In genomic region chr17:43857141-43857540, GRCh38 we compare ENCODE assay signal across 22 cellular contexts. TPM values are rescaled to one million over a fixed set of nuclear protein-coding genes. Genes with fewer than 3 reads are reported as not detected.
"Had no signal": no experiment of that assay in that cellular context is flagged by ENCODE, and none has a peak within 500 bp of the region (broad histone marks: within the 10 kb centered on the region; RNA-seq: fewer than 3 reads in every experiment).

No MANE protein-coding gene starts in this region.

- H3K79me2 ChIP-seq: parathyroid adenoma had no signal

- H3K4me3 ChIP-seq: esophagus squamous epithelium, left lung, lung, tibial artery, upper lobe of left lung, vagina had no signal

- H3K9me3 Mint-ChIP-seq: dendritic cell treated with granulocyte-macrophage colony-stimulating factor and Interleukin-4, amounts not matched to agents 40 ng/mL and 50 ng/mL, for 4 days; effector memory CD8-positive, alpha-beta T cell; natural killer cell treated with Interleukin-12 subunit alpha and Interleukin-12 subunit beta and Interleukin-15 and Interleukin-18, amount 100 ng/mL, for 72 hours; stimulated activated effector memory CD8-positive, alpha-beta T cell treated with anti-CD3 and anti-CD28 coated beads, Interleukin-12 subunit alpha, Interleukin-12 subunit beta, amount 100 ng/mL, for 72 hours had no signal

- H3K27ac ChIP-seq: parathyroid adenoma, tibial artery, vagina had no signal

- H3K4me3 Mint-ChIP-seq: dendritic cell treated with granulocyte-macrophage colony-stimulating factor and Interleukin-4, amounts not matched to agents 40 ng/mL and 50 ng/mL, for 4 days; effector memory CD8-positive, alpha-beta T cell; natural killer cell treated with Interleukin-12 subunit alpha and Interleukin-12 subunit beta and Interleukin-15 and Interleukin-18, amount 100 ng/mL, for 72 hours; stimulated activated effector memory CD8-positive, alpha-beta T cell treated with anti-CD3 and anti-CD28 coated beads, Interleukin-12 subunit alpha, Interleukin-12 subunit beta, amount 100 ng/mL, for 72 hours had no signal

- H3K9me3 ChIP-seq: esophagus squamous epithelium, left lung, tibial artery, upper lobe of left lung, vagina had no signal

- H3K27ac Mint-ChIP-seq: dendritic cell treated with granulocyte-macrophage colony-stimulating factor and Interleukin-4, amounts not matched to agents 40 ng/mL and 50 ng/mL, for 4 days; effector memory CD8-positive, alpha-beta T cell; natural killer cell treated with Interleukin-12 subunit alpha and Interleukin-12 subunit beta and Interleukin-15 and Interleukin-18, amount 100 ng/mL, for 72 hours; stimulated activated effector memory CD8-positive, alpha-beta T cell treated with anti-CD3 and anti-CD28 coated beads, Interleukin-12 subunit alpha, Interleukin-12 subunit beta, amount 100 ng/mL, for 72 hours had no signal

- H3K4me1 Mint-ChIP-seq: stimulated activated effector memory CD8-positive, alpha-beta T cell treated with anti-CD3 and anti-CD28 coated beads, Interleukin-12 subunit alpha, Interleukin-12 subunit beta, amount 100 ng/mL, for 72 hours had no signal

- H3K4me1 ChIP-seq: left lung, parathyroid adenoma had no signal

- H3K27me3 ChIP-seq: upper lobe of left lung, vagina had no signal

- H2AFZ ChIP-seq: parathyroid adenoma had no signal

- ATAC-seq: effector memory CD8-positive, alpha-beta T cell; left lung; natural killer cell treated with Interleukin-12 subunit alpha and Interleukin-12 subunit beta and Interleukin-15 and Interleukin-18, amount 100 ng/mL, for 72 hours; stimulated activated effector memory CD8-positive, alpha-beta T cell treated with anti-CD3 and anti-CD28 coated beads, Interleukin-12 subunit alpha, Interleukin-12 subunit beta, amount 100 ng/mL, for 72 hours; stimulated activated naive CD8-positive, alpha-beta T cell treated with anti-CD3 and anti-CD28 coated beads, Interleukin-15, Interleukin-2, amounts not matched to agents 100 U/mL and 50 U/mL, for 24 hours had no signal

- H3K9ac ChIP-seq: parathyroid adenoma had no signal

- DNase-seq: effector memory CD8-positive, alpha-beta T cell; esophagus squamous epithelium; foreskin fibroblast; hippocampal formation; kidney glomerular epithelial cell; left lung; mesenchymal stem cell; midbrain; small intestine; stimulated activated CD4-positive, alpha-beta T cell treated with anti-CD3 and anti-CD28 coated beads, Interleukin-12 subunit alpha, Interleukin-12 subunit beta, amount 100 ng/mL, for 4 hours; stimulated activated naive CD8-positive, alpha-beta T cell treated with anti-CD3 and anti-CD28 coated beads, Interleukin-15, Interleukin-2, amounts not matched to agents 100 U/mL and 50 U/mL, for 24 hours; upper lobe of left lung had no signal

- H3K36me3 Mint-ChIP-seq: natural killer cell treated with Interleukin-12 subunit alpha and Interleukin-12 subunit beta and Interleukin-15 and Interleukin-18, amount 100 ng/mL, for 72 hours; stimulated activated effector memory CD8-positive, alpha-beta T cell treated with anti-CD3 and anti-CD28 coated beads, Interleukin-12 subunit alpha, Interleukin-12 subunit beta, amount 100 ng/mL, for 72 hours had no signal

- H3K36me3 ChIP-seq: esophagus squamous epithelium, left lung, tibial artery, upper lobe of left lung, vagina had no signal

RNA-seq across cellular contexts. Expression of gene CD300LG, which starts 10.2 kb away (rescaled TPM):
- total RNA-seq: epithelial cell of proximal tubule; natural killer cell treated with Interleukin-12 subunit alpha and Interleukin-12 subunit beta and Interleukin-15 and Interleukin-18, amount 100 ng/mL, for 72 hours; pulmonary artery endothelial cell; temporal lobe had no signal

RNA-seq across cellular contexts. Expression of gene MPP3, which starts 24.2 kb away (rescaled TPM):
- total RNA-seq: natural killer cell treated with Interleukin-12 subunit alpha and Interleukin-12 subunit beta and Interleukin-15 and Interleukin-18, amount 100 ng/mL, for 72 hours had no signal
